1 cellular context compared by ENCODE assay signal in the genomic region with DNA sequence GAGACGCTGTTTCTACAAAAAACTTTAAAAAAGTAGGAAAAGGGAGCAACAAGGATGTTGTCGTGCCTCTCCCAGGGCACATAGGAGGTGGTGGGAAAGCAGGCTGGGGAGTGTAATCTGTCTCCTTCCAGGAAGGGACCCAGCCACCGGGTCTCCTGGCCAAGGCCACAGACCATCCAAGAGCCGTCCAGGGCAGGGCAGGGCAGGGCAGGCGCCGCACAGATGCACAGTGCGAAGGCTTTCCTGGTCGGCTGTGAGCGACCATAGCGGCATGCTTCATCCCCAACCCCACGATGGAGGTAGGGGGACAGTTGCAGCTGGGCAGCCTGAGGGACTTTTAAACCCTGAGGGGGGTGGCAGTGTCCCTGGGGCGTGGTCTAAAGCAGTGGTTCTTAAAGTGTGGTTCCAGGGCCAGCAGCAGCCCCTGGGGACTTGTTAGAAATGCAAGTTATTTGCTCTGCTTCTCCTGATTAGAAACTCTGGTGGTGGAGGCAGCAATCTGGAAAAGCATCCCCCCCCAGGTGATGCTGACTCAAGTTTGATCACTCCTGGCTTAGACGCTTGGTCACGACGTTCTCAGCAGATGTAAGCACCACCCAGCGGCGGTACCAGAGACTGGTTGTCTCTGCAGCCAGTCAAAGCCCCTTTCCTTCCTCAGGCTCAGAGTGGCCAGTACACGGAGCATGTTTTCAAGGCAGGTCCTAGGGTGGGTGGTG.
TF ChIP-seq lines count a peak whose summit lies in the region.

No MANE protein-coding gene starts in this region.

TF ChIP-seq in IMR-90, 13 proteins besides CTCF, POLR2A, EP300 and RAD21:
- TF ChIP-seq CHD1 (IDR thresholded peaks at IDR 0.05; ENCODE audit: low read depth, low read length) (no peak), FOS (IDR thresholded peaks at IDR 0.05; ENCODE audit: low read depth, low read length) (no peak)
